18 cellular contexts compared by ENCODE assay signal in genomic region chr17:49029841-49030240, GRCh38. TPM values are rescaled to one million over a fixed set of nuclear protein-coding genes. Genes with fewer than 3 reads are reported as not detected.
"Had no signal": no experiment of that assay in that cellular context is flagged by ENCODE, and none has a peak within 500 bp of the region (broad histone marks: within the 10 kb centered on the region; RNA-seq: fewer than 3 reads in every experiment).

No MANE protein-coding gene starts in this region.

- H3K4me1 ChIP-seq: ascending aorta, pancreas, thyroid gland had no signal

- H3K27me3 ChIP-seq: ascending aorta, hepatocyte, pancreas, thyroid gland had no signal

- H3K4me2 ChIP-seq: hepatocyte had no signal

- ATAC-seq: naive thymus-derived CD8-positive, alpha-beta T cell; pancreas; sciatic nerve; stimulated activated memory B cell treated with anti-CD40 and anti-IgM and Interleukin-4, amounts not matched to agents 10 μg/mL and 1 μg/mL and 100 μg/mL, for 72 hours had no signal

- H3K36me3 ChIP-seq: ascending aorta, neutrophil, pancreas, spleen, thyroid gland had no signal

- DNase-seq: activated CD4-positive, alpha-beta T cell treated with anti-CD3 and anti-CD28 coated beads, Interleukin-2, amount 50 U/mL, for 4 hours; activated gamma-delta T cell; mesendoderm; naive thymus-derived CD8-positive, alpha-beta T cell; pancreas; spleen; stimulated activated CD4-positive, alpha-beta T cell treated with anti-CD3 and anti-CD28 coated beads, Interleukin-4, amount 100 ng/mL, for 4 hours; SW 1271; T-helper 2 cell; thyroid gland had no signal

- H2AFZ ChIP-seq: hepatocyte had no signal

- H3K4me3 ChIP-seq: ascending aorta, hepatocyte, pancreas, spleen, thyroid gland had no signal

- H3K9me3 ChIP-seq: ascending aorta, neutrophil, pancreas, spleen, thyroid gland had no signal

- H3K27ac ChIP-seq: ascending aorta, hepatocyte, neutrophil, pancreas, spleen, thyroid gland, VCaP had no signal

RNA-seq across cellular contexts. Expression of gene IGF2BP1, which starts 32.7 kb away (rescaled TPM):
- total RNA-seq: ascending aorta; cardiac septum; lower leg skin; naive thymus-derived CD8-positive, alpha-beta T cell; sciatic nerve; spleen had no signal
- polyA plus RNA-seq: naive thymus-derived CD8-positive, alpha-beta T cell had no signal
